In the genomic region with DNA sequence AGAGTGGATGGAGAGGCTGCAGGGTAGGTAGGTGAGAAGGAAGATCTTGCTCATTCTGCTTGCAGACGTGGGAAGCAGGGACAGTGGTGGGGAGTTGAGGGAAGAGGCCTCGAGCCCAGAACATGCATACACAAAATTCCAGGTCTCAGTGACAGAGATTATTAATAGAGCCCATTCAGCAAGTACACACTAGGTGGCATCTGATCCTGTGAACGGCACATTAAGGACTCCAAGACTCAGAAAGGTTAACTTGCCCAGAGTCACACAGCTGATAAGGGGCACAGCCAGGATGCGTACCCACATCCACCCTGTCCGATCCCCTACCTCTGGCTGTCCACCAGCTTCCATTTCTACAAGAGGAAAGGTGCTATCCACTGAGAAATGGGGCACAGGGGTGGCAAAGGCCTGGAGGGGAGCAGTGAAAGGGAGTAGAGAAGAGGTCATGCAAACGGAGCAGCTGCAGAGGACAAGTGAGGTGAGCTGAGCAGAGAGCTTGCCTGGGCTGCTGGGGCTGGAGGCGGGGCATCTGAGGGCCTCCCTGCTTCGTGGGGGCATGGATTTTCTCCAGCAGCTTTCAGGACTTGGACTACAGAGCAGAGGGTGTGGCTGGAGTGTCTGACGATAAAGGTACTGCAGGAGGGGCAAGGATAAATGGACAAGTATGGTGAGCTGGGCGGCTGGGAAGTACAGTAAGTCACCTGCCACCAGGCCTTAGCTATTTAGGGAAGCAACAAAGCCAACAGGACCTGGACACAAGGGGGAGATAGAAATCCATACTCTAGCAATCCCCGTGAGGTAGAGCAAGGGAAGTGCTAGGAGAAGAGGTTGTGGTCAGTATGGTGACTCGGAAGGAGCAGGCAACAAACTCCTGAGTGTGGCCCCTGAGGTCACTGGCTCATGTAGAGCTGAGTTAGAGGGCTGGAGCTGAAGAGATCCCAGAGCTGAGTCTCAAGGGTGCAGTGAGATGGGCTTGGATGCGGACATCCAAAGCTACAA, we compare ENCODE assay signal across 15 cellular contexts. TPM values are rescaled to one million over a fixed set of nuclear protein-coding genes. Genes with fewer than 3 reads are reported as not detected.
DNase-seq lines count a peak whose midpoint lies in the region; ATAC-seq and TF ChIP-seq lines count a peak whose summit lies in the region.
"Had no signal": no experiment of that assay in that cellular context is flagged by ENCODE, and none has a peak within 500 bp of the region (broad histone marks: within the 10 kb centered on the region; RNA-seq: fewer than 3 reads in every experiment).

No MANE protein-coding gene starts in this region.

- H3K9me3 Mint-ChIP-seq in naive B cell, result peaks cover 0 to 1% (median 0%) of the 10 kb centered on the region in 7 donors
- H3K9me3 Mint-ChIP-seq: activated T-cell treated with anti-CD3 and anti-CD28 coated beads, Interleukin-2, amount 50 U/mL, for 4 hours; CD8-positive, alpha-beta memory T cell; HFFc6; stimulated activated effector memory CD8-positive, alpha-beta T cell treated with anti-CD3 and anti-CD28 coated beads, Interleukin-12 subunit alpha, Interleukin-12 subunit beta, amount 100 ng/mL, for 72 hours had no signal

- H3K27me3 Mint-ChIP-seq in naive B cell, result no peaks in the 10 kb centered on the region

- H3K27ac ChIP-seq in epithelial cell of prostate, result peak overlapping the region; percentile 72
- H3K27ac ChIP-seq: VCaP had no signal

- peaks cover 21 to 25% of the 10 kb centered on the region in 2 donors for H3K36me3 Mint-ChIP-seq in naive B cell

- ATAC-seq in naive B cell (ENCODE audit: low read depth in 2 of 2) (peak; percentile 11 to 23), HG03025 (IDR thresholded peaks at IDR 0.05; ENCODE audit: low FRiP score, unreplicated experiment) (no peak), GM18907 (IDR thresholded peaks at IDR 0.05; ENCODE audit: unreplicated experiment) (no peak), HG03571 (IDR thresholded peaks at IDR 0.05; ENCODE audit: unreplicated experiment) (no peak)
- ATAC-seq: activated T-cell treated with anti-CD3 and anti-CD28 coated beads, Interleukin-2, amount 50 U/mL, for 4 hours; stimulated activated effector memory CD8-positive, alpha-beta T cell treated with anti-CD3 and anti-CD28 coated beads, Interleukin-12 subunit alpha, Interleukin-12 subunit beta, amount 100 ng/mL, for 72 hours had no signal

- no peak overlapping the region for H3K4me3 Mint-ChIP-seq in naive B cell
- H3K4me3 Mint-ChIP-seq: activated T-cell treated with anti-CD3 and anti-CD28 coated beads, Interleukin-2, amount 50 U/mL, for 4 hours; stimulated activated effector memory CD8-positive, alpha-beta T cell treated with anti-CD3 and anti-CD28 coated beads, Interleukin-12 subunit alpha, Interleukin-12 subunit beta, amount 100 ng/mL, for 72 hours had no signal

- peak; percentile 16 for DNase-seq in NAMALWA (ENCODE audit: low spot score)
- no peak for DNase-seq in epithelial cell of prostate (ENCODE audit: low read depth, low spot score)
- DNase-seq in naive B cell, result no peak
- DNase-seq in stimulated activated CD4-positive, alpha-beta T cell treated with anti-CD3 and anti-CD28 coated beads, Interleukin-1b, Interleukin-23, amount 100 ng/mL, for 48 hours, result no peak
- DNase-seq: activated T-cell treated with anti-CD3 and anti-CD28 coated beads, Interleukin-2, amount 50 U/mL, for 4 hours; CD8-positive, alpha-beta memory T cell; HFFc6; NCI-H2171 had no signal

- TF ChIP-seq CTCF in GM12873 (IDR thresholded peaks at IDR 0.05; ENCODE audit: insufficient read depth, low read depth, low read length, missing control alignments), result peak; percentile 12

- H3K4me1 Mint-ChIP-seq in naive B cell, result peaks cover 0 to 6% (median 0%) of the 10 kb centered on the region in 3 donors

- no peak overlapping the region for H3K27ac Mint-ChIP-seq in naive B cell
- H3K27ac Mint-ChIP-seq: stimulated activated effector memory CD8-positive, alpha-beta T cell treated with anti-CD3 and anti-CD28 coated beads, Interleukin-12 subunit alpha, Interleukin-12 subunit beta, amount 100 ng/mL, for 72 hours had no signal

RNA-seq across cellular contexts. Expression of gene IDS, which starts 11.2 kb away (rescaled TPM):
- 100 to 1,000 TPM in 1 of 6 donors, 10 to 100 TPM in 5; 71.1 to 106 (median 77.5) TPM for polyA plus RNA-seq in naive B cell (ENCODE audit: low read depth in 6 of 6)

RNA-seq across cellular contexts. Expression of gene EOLA1, which starts 46.9 kb away (rescaled TPM):
- 10 to 100 TPM; 10.6 to 27.8 (median 23.2) TPM for polyA plus RNA-seq in naive B cell (ENCODE audit: low read depth in 6 of 6)

RNA-seq across cellular contexts. Expression of gene HSFX3, which starts 55.9 kb away (rescaled TPM):
- polyA plus RNA-seq in naive B cell (ENCODE audit: low read depth in 6 of 6), result not detected
- polyA plus RNA-seq: CD8-positive, alpha-beta memory T cell; neural cell had no signal

Comparison
In these comparisons a context has a peak if more than half of its experiments do, and no peak if none do; other contexts are left out.
1. ATAC-seq: peak in naive B cell (2 of 2); none in HG03025 (single experiment), GM18907 (single experiment) and HG03571 (single experiment).